ENCODE assay signal across 1 cellular context in the genomic region with DNA sequence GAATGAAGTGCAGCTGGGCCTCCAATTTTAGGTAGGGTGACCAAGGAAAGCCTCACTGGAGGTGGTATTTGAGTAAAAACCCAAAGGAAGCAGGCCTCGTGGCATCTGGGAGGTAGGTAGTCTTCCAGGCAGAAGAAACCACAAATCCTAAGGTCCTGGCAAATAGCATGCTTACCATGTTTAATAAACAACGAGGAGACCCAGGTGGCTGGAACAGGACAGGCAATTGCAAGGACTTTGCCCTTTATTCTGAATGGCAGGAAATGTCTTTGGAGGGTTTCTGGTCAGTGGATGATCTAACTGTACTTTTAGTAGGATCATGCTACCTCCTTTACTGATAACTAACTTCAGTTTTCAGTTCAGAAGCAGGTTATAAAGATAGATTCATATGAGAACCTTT.
TF ChIP-seq lines count a peak whose summit lies in the region.

No MANE protein-coding gene starts in this region.

TF ChIP-seq in HepG2, 621 proteins besides CTCF, POLR2A, EP300 and RAD21 (continued from another document):
- TF ChIP-seq ZHX2 (IDR thresholded peaks at IDR 0.05; ENCODE audit: low read depth) = no peak
- TF ChIP-seq ZHX2 (CRISPR knock-in tag; IDR thresholded peaks at IDR 0.05; ENCODE audit: borderline replicate concordance) = no peak
- peak; percentile 58; the same call in 1 of the 2 replicates for TF ChIP-seq ETV5 (CRISPR knock-in tag; IDR thresholded peaks at IDR 0.05; ENCODE audit: borderline replicate concordance)
- no peak for TF ChIP-seq CBX2 (IDR thresholded peaks at IDR 0.05; ENCODE audit: low read depth, low read length)
- no peak for TF ChIP-seq CBX2 (CRISPR knock-in tag; IDR thresholded peaks at IDR 0.05; ENCODE audit: low read depth)
- peak; percentile 38; the same call in 1 of the 2 replicates for TF ChIP-seq ZMYM4 (CRISPR knock-in tag; IDR thresholded peaks at IDR 0.05)
- peak; percentile 66 for TF ChIP-seq PAXIP1 (CRISPR knock-in tag; conservative IDR thresholded peaks at IDR 0.05)
- TF ChIP-seq CBX1 (IDR thresholded peaks at IDR 0.05; ENCODE audit: low read depth) = no peak
- TF ChIP-seq PATZ1 (CRISPR knock-in tag; IDR thresholded peaks at IDR 0.05) = no peak
- TF ChIP-seq ZNF816 (CRISPR knock-in tag; IDR thresholded peaks at IDR 0.05; ENCODE audit: borderline replicate concordance) = 0 out of 2 replicates have a peak, but pooled peaks have one; percentile 43
- TF ChIP-seq ZNF660 (CRISPR knock-in tag; IDR thresholded peaks at IDR 0.05; ENCODE audit: borderline replicate concordance, low read depth) = no peak
- TF ChIP-seq ZFP36L1 (CRISPR knock-in tag; IDR thresholded peaks at IDR 0.05) = no peak
- no peak for TF ChIP-seq SNAPC4 (CRISPR knock-in tag; IDR thresholded peaks at IDR 0.05)
- peak; percentile 52; the same call in 1 of the 2 replicates for TF ChIP-seq ZNF556 (CRISPR knock-in tag; IDR thresholded peaks at IDR 0.05; ENCODE audit: borderline replicate concordance)
- TF ChIP-seq DPF2 (CRISPR knock-in tag; IDR thresholded peaks at IDR 0.05; ENCODE audit: borderline replicate concordance, low read depth) = peak; percentile 23; the same call in 1 of the 2 replicates
- no peak for TF ChIP-seq CSRNP1 (CRISPR knock-in tag; IDR thresholded peaks at IDR 0.05)
- TF ChIP-seq, protein P1, sequence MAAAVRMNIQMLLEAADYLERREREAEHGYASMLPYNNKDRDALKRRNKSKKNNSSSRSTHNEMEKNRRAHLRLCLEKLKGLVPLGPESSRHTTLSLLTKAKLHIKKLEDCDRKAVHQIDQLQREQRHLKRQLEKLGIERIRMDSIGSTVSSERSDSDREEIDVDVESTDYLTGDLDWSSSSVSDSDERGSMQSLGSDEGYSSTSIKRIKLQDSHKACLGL (CRISPR knock-in tag; IDR thresholded peaks at IDR 0.05) = no peak
- TF ChIP-seq TFAP4 (IDR thresholded peaks at IDR 0.05; ENCODE audit: borderline replicate concordance, low read depth) = peak; percentile 62
- TF ChIP-seq SOX5 (CRISPR knock-in tag; IDR thresholded peaks at IDR 0.05; ENCODE audit: borderline replicate concordance) = peak; percentile 43; the same call in 1 of the 2 replicates
- peak; percentile 82 for TF ChIP-seq HNF4A (CRISPR knock-in tag; IDR thresholded peaks at IDR 0.05)
- TF ChIP-seq, protein P2, sequence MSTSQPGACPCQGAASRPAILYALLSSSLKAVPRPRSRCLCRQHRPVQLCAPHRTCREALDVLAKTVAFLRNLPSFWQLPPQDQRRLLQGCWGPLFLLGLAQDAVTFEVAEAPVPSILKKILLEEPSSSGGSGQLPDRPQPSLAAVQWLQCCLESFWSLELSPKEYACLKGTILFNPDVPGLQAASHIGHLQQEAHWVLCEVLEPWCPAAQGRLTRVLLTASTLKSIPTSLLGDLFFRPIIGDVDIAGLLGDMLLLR (CRISPR knock-in tag; IDR thresholded peaks at IDR 0.05) = no peak
